ENCODE assay signal across 1 cellular context in genomic region chr11:47272706-47273105, GRCh38.
TF ChIP-seq lines count a peak whose summit lies in the region.

No MANE protein-coding gene starts in this region.

TF ChIP-seq in IMR-90, 13 proteins besides CTCF, POLR2A, EP300 and RAD21:
- TF ChIP-seq CEBPB (IDR thresholded peaks at IDR 0.05; ENCODE audit: low read depth, low read length) (peak; percentile 42), SMC3 (IDR thresholded peaks at IDR 0.05; ENCODE audit: low read depth, low read length) (no peak), MAFK (IDR thresholded peaks at IDR 0.05; ENCODE audit: low read depth, low read length) (no peak), MAZ (IDR thresholded peaks at IDR 0.05; ENCODE audit: borderline replicate concordance, low read depth, low read length) (no peak), ELK1 (IDR thresholded peaks at IDR 0.05; ENCODE audit: borderline replicate concordance, low read depth, low read length) (no peak)
TF ChIP-seq in IMR-90: peak in this region for 1.
